ENCODE assay signal across 8 cellular contexts in the genomic region with DNA sequence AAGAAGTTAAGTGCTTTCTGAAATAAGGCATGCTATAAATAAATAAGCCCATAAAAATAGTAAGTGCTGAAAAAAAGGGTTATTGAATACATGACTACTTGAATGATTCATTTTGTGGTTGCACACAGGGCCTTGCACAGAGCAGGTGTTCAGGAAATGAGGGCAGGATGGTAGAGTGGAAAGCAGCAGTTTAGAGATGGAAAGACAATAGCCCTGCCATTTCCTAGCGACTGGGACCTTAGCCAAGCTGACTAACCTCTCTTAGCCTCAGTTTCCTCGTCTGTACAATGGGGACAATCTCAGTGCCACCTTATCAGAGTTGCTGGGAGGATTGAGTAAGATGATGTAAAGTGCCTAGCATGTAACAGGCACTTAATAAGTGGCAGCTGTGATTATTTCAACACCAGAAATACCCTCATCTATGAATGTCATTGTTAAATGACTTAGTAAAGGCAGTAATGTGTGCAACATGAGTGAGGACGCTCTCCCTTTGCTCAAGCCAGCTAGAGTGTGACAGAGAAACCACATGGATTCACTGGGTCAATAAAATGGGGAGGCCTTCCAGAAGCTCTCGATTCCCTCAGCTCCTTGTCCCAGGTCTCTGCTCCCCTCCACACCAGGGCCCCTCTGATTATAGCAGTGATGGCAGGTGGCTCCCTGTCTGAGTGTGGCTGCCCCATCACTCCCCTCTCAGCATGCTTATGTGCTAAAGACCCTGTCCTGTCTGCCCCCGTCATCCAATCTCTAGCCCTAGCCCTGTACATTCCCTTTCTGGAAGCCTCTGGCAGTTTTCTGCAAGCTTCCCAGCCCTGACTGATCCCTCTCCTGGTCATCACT. TPM values are rescaled to one million over a fixed set of nuclear protein-coding genes. Genes with fewer than 3 reads are reported as not detected.
DNase-seq lines count a peak whose midpoint lies in the region; ATAC-seq and TF ChIP-seq lines count a peak whose summit lies in the region.

No MANE protein-coding gene starts in this region.

- in situ Hi-C loops in ACHN (cut with HindIII; ENCODE audit: low pct_ligation_motif_present, low pct_unique_long_range_greater_than_20kb, low sequenced_read_pairs): no loop called here

- ATAC-seq in GM18870 (IDR thresholded peaks at IDR 0.05; ENCODE audit: unreplicated experiment) (peak; percentile 71), HG03060 (IDR thresholded peaks at IDR 0.05; ENCODE audit: low read depth, unreplicated experiment) (peak; percentile 68), omental fat pad (ENCODE audit: low FRiP score) (no peak)

- no peaks in the 10 kb centered on the region for H3K36me3 Mint-ChIP-seq in glutamatergic neuron (ENCODE audit: unreplicated experiment)

- H3K27ac Mint-ChIP-seq in glutamatergic neuron (ENCODE audit: unreplicated experiment): peak overlapping the region; percentile 36

- no peak overlapping the region for H3K4me3 Mint-ChIP-seq in glutamatergic neuron (ENCODE audit: unreplicated experiment)

- peaks cover 2% of the 10 kb centered on the region for H3K27me3 Mint-ChIP-seq in glutamatergic neuron (ENCODE audit: unreplicated experiment)

- TF ChIP-seq CTCF in glutamatergic neuron (IDR thresholded peaks at IDR 0.05; ENCODE audit: partially characterized antibody, unreplicated experiment): no peak
- no peak for TF ChIP-seq CTCF in omental fat pad (IDR thresholded peaks at IDR 0.05)

- peaks cover 9% of the 10 kb centered on the region for H3K4me1 Mint-ChIP-seq in glutamatergic neuron (ENCODE audit: low read depth, unreplicated experiment)

- peaks cover 3% of the 10 kb centered on the region for H3K9me3 Mint-ChIP-seq in glutamatergic neuron (ENCODE audit: unreplicated experiment)

- DNase-seq in ACHN (peak; percentile 85), NCI-H226 (peak; percentile 41), glutamatergic neuron (no peak), omental fat pad (ENCODE audit: low spot score) (no peak), hypothalamus (lab: John Stamatoyannopoulos, UW) (no peak)
- DNase-seq in activated T-cell treated with anti-CD3 and anti-CD28 coated beads, Interleukin-2, amount 50 U/mL, for 1 hour: peak; percentile 56

RNA-seq across cellular contexts. Expression of a gene that starts 16.0 kb away (rescaled TPM):
- total RNA-seq in glutamatergic neuron (ENCODE audit: unreplicated experiment) (18.9 TPM), omental fat pad (10 to 100 TPM; 16.3 to 31.2 (median 25.3) TPM)

RNA-seq across cellular contexts. Expression of a gene that starts 33.6 kb away (rescaled TPM):
- 1.6 TPM for total RNA-seq in glutamatergic neuron (ENCODE audit: unreplicated experiment)
- 1 to 10 TPM; 3.0 to 9.0 (median 6.1) TPM for total RNA-seq in omental fat pad

RNA-seq across cellular contexts. Expression of a gene that starts 50.2 kb away (rescaled TPM):
- 48.5 TPM for total RNA-seq in glutamatergic neuron (ENCODE audit: unreplicated experiment)
- total RNA-seq in omental fat pad: 10 to 100 TPM; 30.7 to 57.5 (median 36.2) TPM

Comparison
In these comparisons a context has a peak if more than half of its experiments do, and no peak if none do; other contexts are left out.
1. DNase-seq: peak in ACHN (single experiment), NCI-H226 (single experiment) and activated T-cell treated with anti-CD3 and anti-CD28 coated beads, Interleukin-2, amount 50 U/mL, for 1 hour (single experiment); none in glutamatergic neuron (single experiment), omental fat pad (single experiment) and hypothalamus (0 of 51).